In the genomic region with DNA sequence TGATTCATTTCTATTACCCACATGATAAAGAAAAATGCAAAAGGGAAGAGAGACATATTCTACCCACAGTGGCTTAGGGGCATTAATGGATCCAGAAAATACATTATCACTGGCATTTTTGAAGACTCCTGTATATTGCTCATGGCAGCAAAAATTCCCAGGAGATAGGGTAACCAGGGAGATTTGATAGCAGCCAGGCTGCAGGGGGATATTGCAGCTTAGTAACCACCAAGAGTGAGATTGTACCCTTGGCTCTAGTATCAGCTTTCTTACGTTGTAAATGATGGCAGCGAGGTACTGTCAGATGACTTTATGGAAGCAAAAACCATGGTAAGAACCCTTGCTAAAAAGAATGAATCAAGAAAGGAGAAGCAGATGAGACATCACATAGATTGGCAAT, we compare ENCODE assay signal across 32 cellular contexts. TPM values are rescaled to one million over a fixed set of nuclear protein-coding genes. Genes with fewer than 3 reads are reported as not detected.
DNase-seq lines count a peak whose midpoint lies in the region; ATAC-seq, FAIRE-seq and TF ChIP-seq lines count a peak whose summit lies in the region.
"Had no signal": no experiment of that assay in that cellular context is flagged by ENCODE, and none has a peak within 500 bp of the region (broad histone marks: within the 10 kb centered on the region; RNA-seq: fewer than 3 reads in every experiment).

No MANE protein-coding gene starts in this region.

- no peaks in the 10 kb centered on the region for H3K4me1 Mint-ChIP-seq in GM23338
- H3K4me1 Mint-ChIP-seq: CD14-positive monocyte; CD4-positive, alpha-beta memory T cell; CD4-positive, CD25-positive, alpha-beta regulatory T cell; CD8-positive, alpha-beta memory T cell had no signal

- TF ChIP-seq CTCF in GM23338 (conservative IDR thresholded peaks at IDR 0.05; ENCODE audit: low read depth in 2 of 2) (no peak), Loucy (conservative IDR thresholded peaks at IDR 0.05; ENCODE audit: low read length) (no peak), psoas muscle (IDR thresholded peaks at IDR 0.05) (no peak)

- no peak overlapping the region for H3K27ac Mint-ChIP-seq in GM23338
- H3K27ac Mint-ChIP-seq: CD14-positive monocyte; CD4-positive, alpha-beta memory T cell; CD4-positive, CD25-positive, alpha-beta regulatory T cell; CD8-positive, alpha-beta memory T cell had no signal

- H3K4me1 ChIP-seq in GM23338 (ENCODE audit: insufficient read depth) (no peaks in the 10 kb centered on the region), Loucy (ENCODE audit: insufficient read depth, low read length, poor library complexity, severe bottlenecking) (peaks cover 7% of the 10 kb centered on the region), psoas muscle (no peaks in the 10 kb centered on the region)
- H3K4me1 ChIP-seq: BE2C, BLaER1 had no signal

- H4K20me1 ChIP-seq in GM23338 (replicated peaks; ENCODE audit: insufficient read depth) (no peaks in the 10 kb centered on the region), Loucy (ENCODE audit: insufficient read depth, low read length, poor library complexity, severe bottlenecking) (no peaks in the 10 kb centered on the region)
- H4K20me1 ChIP-seq: BLaER1 had no signal

- no peaks in the 10 kb centered on the region for H3K36me3 Mint-ChIP-seq in GM23338 (ENCODE audit: low read depth)
- H3K36me3 Mint-ChIP-seq: CD14-positive monocyte; CD4-positive, alpha-beta memory T cell; CD4-positive, CD25-positive, alpha-beta regulatory T cell; CD8-positive, alpha-beta memory T cell had no signal

- H3K4me3 ChIP-seq in GM23338 (no peak overlapping the region), Loucy (ENCODE audit: low read length, poor library complexity, severe bottlenecking) (no peak overlapping the region), psoas muscle (no peak overlapping the region)
- H3K4me3 ChIP-seq: BLaER1, GM12878 had no signal

- peaks cover 1% of the 10 kb centered on the region for H3K27me3 Mint-ChIP-seq in GM23338 (ENCODE audit: insufficient read depth, low read depth, poor library complexity)
- H3K27me3 Mint-ChIP-seq: CD4-positive, CD25-positive, alpha-beta regulatory T cell had no signal

- no peak overlapping the region for H3K4me3 Mint-ChIP-seq in GM23338
- H3K4me3 Mint-ChIP-seq: CD14-positive monocyte; CD4-positive, alpha-beta memory T cell; CD4-positive, CD25-positive, alpha-beta regulatory T cell; CD8-positive, alpha-beta memory T cell had no signal

- H3F3A ChIP-seq in GM23338 (replicated peaks; ENCODE audit: low read depth) (no peaks in the 10 kb centered on the region), Loucy (ENCODE audit: low read depth) (no peaks in the 10 kb centered on the region)

- no peaks in the 10 kb centered on the region for H3K9me2 ChIP-seq in GM23338 (ENCODE audit: insufficient read depth)
- H3K9me2 ChIP-seq in Loucy (replicated peaks; ENCODE audit: low read depth, low read length) = no peaks in the 10 kb centered on the region

- H3K9me3 Mint-ChIP-seq in GM23338 = 0 out of 3 replicates have a peak, but pooled peaks cover 4% of the 10 kb centered on the region

- DNase-seq in GM23338 (ENCODE audit: low spot score) (no peak), amniotic epithelial cell (ENCODE audit: low read depth) (peak; percentile 10), psoas muscle (no peak), NCI-H1694 (lab: John Stamatoyannopoulos, UW) (no peak)
- no peak for DNase-seq in stimulated activated CD4-positive, alpha-beta T cell treated with anti-CD3 and anti-CD28 coated beads, Interleukin-2, amount 100 ng/mL, for 48 hours
- DNase-seq: 8988T; ACHN; BE2C; C1 segment of cervical spinal cord; CD4-positive, alpha-beta memory T cell; CD4-positive, CD25-positive, alpha-beta regulatory T cell; CD8-positive, alpha-beta memory T cell; COR-L47; DMS 273 treated with DMSO at 0.1 percent for 48 hours; DMS153; DMS53; DMS79; DND-41; EL; GDM1 had no signal

- intact Hi-C loops in psoas muscle (cut with DNase I) = no loop called here

- H2AFZ ChIP-seq in GM23338 (0 out of 2 replicates have a peak overlapping the region, but pooled peaks have one; percentile 53), Loucy (ENCODE audit: low read length) (peak overlapping the region; percentile 15; the same call in 1 of the 2 replicates)

- H3K4me2 ChIP-seq in GM23338 (no peak overlapping the region), Loucy (ENCODE audit: low read depth, low read length, poor library complexity, severe bottlenecking) (no peak overlapping the region)
- H3K4me2 ChIP-seq: BLaER1 had no signal

- H3K9me3 ChIP-seq in Loucy (ENCODE audit: insufficient read depth, low read depth, low read length) (no peaks in the 10 kb centered on the region), psoas muscle (no peaks in the 10 kb centered on the region)
- H3K9me3 ChIP-seq: BE2C, BLaER1 had no signal

- ATAC-seq in GM23338 (no peak), psoas muscle (no peak), HG03045 (IDR thresholded peaks at IDR 0.05; ENCODE audit: unreplicated experiment) (no peak)
- ATAC-seq: GM12878 had no signal

- H3K79me2 ChIP-seq in GM23338 (replicated peaks; ENCODE audit: insufficient read depth) (no peaks in the 10 kb centered on the region), Loucy (ENCODE audit: insufficient read depth, low read length) (no peaks in the 10 kb centered on the region)

- FAIRE-seq in islet of Langerhans (lab: Jason Lieb, UNC) = peak; percentile 76
- FAIRE-seq: A204.1, GM12878, GM12892, GM18507, GM19239 had no signal

- H3K27me3 ChIP-seq in GM23338 (ENCODE audit: insufficient read depth) = no peaks in the 10 kb centered on the region
- no peaks in the 10 kb centered on the region for H3K27me3 ChIP-seq in Loucy (ENCODE audit: insufficient read depth, low read length, poor library complexity, severe bottlenecking)
- H3K27me3 ChIP-seq in psoas muscle (ENCODE audit: insufficient read depth in 3 of 3, low read length in 2 of 3) = no peaks in the 10 kb centered on the region
- H3K27me3 ChIP-seq: BE2C, BLaER1 had no signal

- 68 to 94% (median 89%) methylated on average over 2 of the region's 2 CpGs for WGBS in psoas muscle, 3 donors

- no peak overlapping the region for H3K27ac ChIP-seq in GM23338 (ENCODE audit: low read depth)
- H3K27ac ChIP-seq in psoas muscle = no peak overlapping the region
- H3K27ac ChIP-seq: BLaER1 had no signal

- no peak overlapping the region for H3K9ac ChIP-seq in Loucy (ENCODE audit: low read depth, low read length, poor library complexity, severe bottlenecking)
- H3K9ac ChIP-seq: BLaER1 had no signal

- H3K36me3 ChIP-seq in GM23338 (ENCODE audit: insufficient read depth) = no peaks in the 10 kb centered on the region
- H3K36me3 ChIP-seq in Loucy (ENCODE audit: insufficient read depth, low read length) = no peaks in the 10 kb centered on the region
- no peaks in the 10 kb centered on the region for H3K36me3 ChIP-seq in psoas muscle (ENCODE audit: insufficient read depth in 1 of 2, low read depth in 1 of 2)
- H3K36me3 ChIP-seq: BE2C, BLaER1 had no signal

TF ChIP-seq in GM23338, 12 proteins besides CTCF, POLR2A, EP300 and RAD21 (continues in another document):
- no peak for TF ChIP-seq STAT1 (IDR thresholded peaks at IDR 0.05; ENCODE audit: unreplicated experiment)
- TF ChIP-seq CREB1 (CRISPR knock-in tag; IDR thresholded peaks at IDR 0.05; ENCODE audit: low read depth) = no peak
- TF ChIP-seq ZNF331 (CRISPR knock-in tag; IDR thresholded peaks at IDR 0.05; ENCODE audit: low read depth) = no peak
- TF ChIP-seq NANOG (IDR thresholded peaks at IDR 0.05; ENCODE audit: borderline replicate concordance) = no peak
- no peak for TF ChIP-seq EZH2 (IDR thresholded peaks at IDR 0.05; ENCODE audit: low read depth, unreplicated experiment)
- TF ChIP-seq EZH2phosphoT487 (IDR thresholded peaks at IDR 0.05; ENCODE audit: unreplicated experiment) = no peak

RNA-seq across cellular contexts. Expression of gene ALDH1A1, which starts 19.8 kb away (rescaled TPM):
- 2.7 and 3.4 TPM in 2 replicates for total RNA-seq in GM23338 (2014; rRNA removed; shearing (Covaris generic))
- polyA plus RNA-seq in GM23338 (2016; fragmentation: Nextera tagmentation; extraction: Ambion mirVana) (2.1 and 2.8 TPM in 2 replicates), psoas muscle (10 to 100 TPM in 2 of 3 donors, 1 to 10 TPM in 1; 7.0 to 21.0 (median 15.0) TPM)
- total RNA-seq in psoas muscle = 10 to 100 TPM; 14.1 to 57.0 (median 31.7) TPM
- total RNA-seq: Daoy, G401 had no signal
- polyA plus RNA-seq: CD4-positive, alpha-beta memory T cell; CD8-positive, alpha-beta memory T cell had no signal
